Comparison of ENCODE assay signal across 20 cellular contexts in genomic region chr12:113892556-113892955, GRCh38.
"Had no signal": no experiment of that assay in that cellular context is flagged by ENCODE, and none has a peak within 500 bp of the region (broad histone marks: within the 10 kb centered on the region; RNA-seq: fewer than 3 reads in every experiment).

No MANE protein-coding gene starts in this region.

- H3K27ac ChIP-seq: adrenal gland, body of pancreas, WERI-Rb-1 had no signal

- H3K9me3 ChIP-seq: adrenal gland, body of pancreas had no signal

- H3K4me1 ChIP-seq: body of pancreas had no signal

- H3K4me3 ChIP-seq: adrenal gland, body of pancreas had no signal

- DNase-seq: activated B cell treated with CpG ODN at 0.5 μM for 24 hours; activated CD4-positive, alpha-beta T cell treated with anti-CD3 and anti-CD28 coated beads, Interleukin-2, amount 50 U/mL, for 1 hour; activated CD8-positive, alpha-beta memory T cell treated with anti-CD3 and anti-CD28 coated beads for 24 hours; activated effector memory CD4-positive, alpha-beta T cell treated with anti-CD3 and anti-CD28 coated beads, Interleukin-2, amount 50 U/mL, for 16 hours; activated naive CD4-positive, alpha-beta T cell treated with anti-CD3 and anti-CD28 coated beads for 36 hours; activated naive CD8-positive, alpha-beta T cell treated with anti-CD3 and anti-CD28 coated beads for 36 hours; activated T-cell treated with anti-CD3 and anti-CD28 coated beads, Interleukin-2, amount 50 U/mL, for 4 hours; adrenal gland; amygdala; aorta; body of pancreas; effector CD8-positive, alpha-beta T cell; endodermal cell; foreskin fibroblast; head of caudate nucleus; T-helper 17 cell; T1000; WERI-Rb-1 had no signal

- H3K36me3 ChIP-seq: adrenal gland, WERI-Rb-1 had no signal

- ATAC-seq: activated CD8-positive, alpha-beta T cell treated with anti-CD3 and anti-CD28 coated beads for 36 hours; activated T-cell treated with anti-CD3 and anti-CD28 coated beads, Interleukin-2, amount 50 U/mL, for 4 hours; body of pancreas; esophagus mucosa; T-helper 17 cell had no signal

- H3K27me3 ChIP-seq: adrenal gland, body of pancreas had no signal
